Comparison of ENCODE assay signal across 13 cellular contexts in the genomic region with DNA sequence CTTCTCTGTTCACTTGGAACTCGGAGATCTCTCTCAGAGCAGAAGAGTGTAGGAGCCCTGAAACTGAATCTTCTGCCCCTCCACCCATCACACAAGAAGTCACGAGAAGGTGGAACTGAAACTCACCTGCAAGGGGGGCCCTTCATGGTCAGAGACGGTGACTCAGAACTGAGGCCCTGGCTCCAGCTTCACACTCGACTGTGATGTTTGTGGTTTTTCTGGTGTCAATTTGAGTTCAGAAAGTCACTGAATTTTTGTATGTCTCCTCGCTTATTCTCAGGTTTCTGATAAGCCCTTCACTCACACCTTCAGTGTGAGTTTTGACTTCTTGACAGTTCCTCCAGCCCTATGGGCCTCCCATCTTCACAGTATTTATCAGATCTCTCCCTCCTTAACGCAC. TPM values are rescaled to one million over a fixed set of nuclear protein-coding genes. Genes with fewer than 3 reads are reported as not detected.
DNase-seq lines count a peak whose midpoint lies in the region; ATAC-seq and TF ChIP-seq lines count a peak whose summit lies in the region.
"Had no signal": no experiment of that assay in that cellular context is flagged by ENCODE, and none has a peak within 500 bp of the region (broad histone marks: within the 10 kb centered on the region; RNA-seq: fewer than 3 reads in every experiment).

No MANE protein-coding gene starts in this region.

- H3K27ac Mint-ChIP-seq in osteocyte (ENCODE audit: unreplicated experiment): no peak overlapping the region

- H3K36me3 ChIP-seq in trophoblast cell (ENCODE audit: control insufficient read depth in 1 of 2, insufficient read depth in 2 of 2, low read length in 2 of 2) (no peaks in the 10 kb centered on the region), gastrocnemius medialis (no peaks in the 10 kb centered on the region)
- H3K36me3 ChIP-seq: suprapubic skin had no signal

- no peaks in the 10 kb centered on the region for H3K27me3 ChIP-seq in trophoblast cell (ENCODE audit: insufficient read depth, low read length)
- peaks cover 0 to 6% (median 5%) of the 10 kb centered on the region in 3 donors for H3K27me3 ChIP-seq in gastrocnemius medialis

- H3K9ac ChIP-seq in trophoblast cell (ENCODE audit: low read length): no peak overlapping the region

- H3K79me1 ChIP-seq in trophoblast cell (ENCODE audit: low read length): no peaks in the 10 kb centered on the region

- no peak overlapping the region for H2BK120ac ChIP-seq in trophoblast cell (ENCODE audit: insufficient read depth, low read length, poor library complexity)

- DNase-seq in germinal center (ENCODE audit: low spot score) (peak; percentile 84), osteocyte (ENCODE audit: extremely low spot score, unreplicated experiment) (no peak), trophoblast cell (no peak), NCI-H2196 (lab: John Stamatoyannopoulos, UW; ENCODE audit: unreplicated experiment) (no peak), gastrocnemius medialis (no peak)
- DNase-seq: NCI-H1694 treated with DMSO at 0.1 percent for 48 hours had no signal

- no peak overlapping the region for H3K4me3 ChIP-seq in trophoblast cell (ENCODE audit: low read depth, low read length)
- no peak overlapping the region for H3K4me3 ChIP-seq in gastrocnemius medialis
- H3K4me3 ChIP-seq: suprapubic skin had no signal

- no peak for TF ChIP-seq CTCF in osteocyte (IDR thresholded peaks at IDR 0.05)
- TF ChIP-seq CTCF in gastrocnemius medialis (IDR thresholded peaks at IDR 0.05 in 4 of 5, conservative IDR thresholded peaks at IDR 0.05 in 1 of 5): no peak

- H3K79me2 ChIP-seq in trophoblast cell (ENCODE audit: control insufficient read depth, insufficient read depth, low read length, poor library complexity): no peaks in the 10 kb centered on the region

- H3K4ac ChIP-seq in trophoblast cell (ENCODE audit: low read depth, low read length): no peak overlapping the region

- no peak overlapping the region for H3K4me3 Mint-ChIP-seq in osteocyte (ENCODE audit: unreplicated experiment)
- H3K4me3 Mint-ChIP-seq: neural crest cell had no signal

- no peak overlapping the region for H3K14ac ChIP-seq in trophoblast cell (ENCODE audit: low read length)

- H3K27me3 Mint-ChIP-seq in osteocyte (ENCODE audit: unreplicated experiment): no peaks in the 10 kb centered on the region

- ATAC-seq in GM18519 (IDR thresholded peaks at IDR 0.05; ENCODE audit: low FRiP score, unreplicated experiment) (peak; percentile 63), GM21526 (IDR thresholded peaks at IDR 0.05; ENCODE audit: low FRiP score, unreplicated experiment) (peak; percentile 80), HG03457 (IDR thresholded peaks at IDR 0.05; ENCODE audit: unreplicated experiment) (peak; percentile 67), gastrocnemius medialis (no peak)

- H3K9me3 Mint-ChIP-seq in osteocyte (ENCODE audit: unreplicated experiment): peaks cover 10% of the 10 kb centered on the region
- H3K9me3 Mint-ChIP-seq: neural crest cell had no signal

- H3K4me1 ChIP-seq in trophoblast cell (ENCODE audit: control insufficient read depth in 1 of 2, insufficient read depth in 2 of 2, low read length in 2 of 2): no peaks in the 10 kb centered on the region
- H3K4me1 ChIP-seq in gastrocnemius medialis: no peaks in the 10 kb centered on the region
- H3K4me1 ChIP-seq: suprapubic skin had no signal

- no peak overlapping the region for H4K8ac ChIP-seq in trophoblast cell (ENCODE audit: low read depth, low read length)

- no peak overlapping the region for H2AFZ ChIP-seq in trophoblast cell (ENCODE audit: insufficient read depth, low read length, poor library complexity)

- no peak overlapping the region for H3K23ac ChIP-seq in trophoblast cell (ENCODE audit: low read length)

- no peak overlapping the region for H3K18ac ChIP-seq in trophoblast cell (ENCODE audit: low read length)

- H4K91ac ChIP-seq in trophoblast cell (ENCODE audit: low read depth, low read length): no peak overlapping the region

- no peaks in the 10 kb centered on the region for H3K4me1 Mint-ChIP-seq in osteocyte (ENCODE audit: unreplicated experiment)
- H3K4me1 Mint-ChIP-seq: neural crest cell had no signal

- H3K27ac ChIP-seq in trophoblast cell (ENCODE audit: low read depth, low read length): no peak overlapping the region
- no peak overlapping the region for H3K27ac ChIP-seq in gastrocnemius medialis
- H3K27ac ChIP-seq: suprapubic skin had no signal

- H2AK5ac ChIP-seq in trophoblast cell (ENCODE audit: low read length): no peak overlapping the region

- in situ Hi-C loops in gastrocnemius medialis (cut with MboI; ENCODE audit: low sequenced_read_pairs in 4 of 4): loop anchor here in 1 of 4 donors (10.0 kb wide), 2 partner anchors 58 to 502 kb away; a partner anchor contains a TSS

- TF ChIP-seq POLR2A in gastrocnemius medialis (IDR thresholded peaks at IDR 0.05): no peak

- intact Hi-C loops in gastrocnemius medialis (cut with DNase I; ENCODE audit: low total_unique reads): no loop called here

- WGBS in trophoblast cell (ENCODE audit: extremely low coverage, insufficient coverage, insufficient read length): no CpG with 5 or more reads among the region's 6 CpGs

- no peak overlapping the region for H4K12ac ChIP-seq in trophoblast cell (ENCODE audit: low read depth, low read length)

- H2BK5ac ChIP-seq in trophoblast cell (ENCODE audit: low read depth, low read length, poor library complexity): no peak overlapping the region

- peaks cover 15% of the 10 kb centered on the region for H3K9me3 ChIP-seq in trophoblast cell (ENCODE audit: insufficient read depth, low read depth, low read length)
- H3K9me3 ChIP-seq in gastrocnemius medialis: no peaks in the 10 kb centered on the region
- H3K9me3 ChIP-seq: suprapubic skin had no signal

- H3K36me3 Mint-ChIP-seq in osteocyte (ENCODE audit: unreplicated experiment): no peaks in the 10 kb centered on the region

- H3K4me2 ChIP-seq in trophoblast cell (ENCODE audit: low read length): no peak overlapping the region

- no peak overlapping the region for H2BK12ac ChIP-seq in trophoblast cell (ENCODE audit: low read length)

RNA-seq across cellular contexts. Expression of a gene that starts 23.1 kb away (rescaled TPM):
- not detected in 2 replicates for total RNA-seq in osteocyte
- not detected in 2 replicates for polyA plus RNA-seq in trophoblast cell (2013)
- 1 to 10 TPM in 1 of 4 donors, under 1 TPM in 1, not detected in 2; 0.18 to 1.0 TPM for total RNA-seq in gastrocnemius medialis
- total RNA-seq: activated CD8-positive, alpha-beta memory T cell treated with anti-CD3 and anti-CD28 coated beads for 36 hours; fibroblast of lung; neural crest cell had no signal
- polyA plus RNA-seq: fibroblast of lung had no signal

RNA-seq across cellular contexts. Expression of a gene that starts 36.0 kb away (rescaled TPM):
- 13.5 and 16.9 TPM in 2 replicates for total RNA-seq in osteocyte
- polyA plus RNA-seq in trophoblast cell (2013): 9.4 and 9.7 TPM in 2 replicates
- 1 to 10 TPM; 2.1 to 5.0 (median 2.6) TPM for total RNA-seq in gastrocnemius medialis

RNA-seq across cellular contexts. Expression of a gene that starts 39.5 kb away (rescaled TPM):
- total RNA-seq in osteocyte (not detected in 2 replicates), gastrocnemius medialis (1 to 10 TPM in 1 of 4 donors, under 1 TPM in 2, not detected in 1; 0.83 to 2.2 (median 0.98) TPM)
- 1.0 TPM in 2 replicates for polyA plus RNA-seq in trophoblast cell (2013)
- total RNA-seq: fibroblast of lung, neural crest cell had no signal
- polyA plus RNA-seq: fibroblast of lung had no signal

Comparison
In these comparisons a context has a peak if more than half of its experiments do, and no peak if none do; other contexts are left out.
1. ATAC-seq: peak in GM18519 (single experiment), GM21526 (single experiment) and HG03457 (single experiment); none in gastrocnemius medialis (0 of 2).